1 cellular context compared by ENCODE assay signal in the genomic region with DNA sequence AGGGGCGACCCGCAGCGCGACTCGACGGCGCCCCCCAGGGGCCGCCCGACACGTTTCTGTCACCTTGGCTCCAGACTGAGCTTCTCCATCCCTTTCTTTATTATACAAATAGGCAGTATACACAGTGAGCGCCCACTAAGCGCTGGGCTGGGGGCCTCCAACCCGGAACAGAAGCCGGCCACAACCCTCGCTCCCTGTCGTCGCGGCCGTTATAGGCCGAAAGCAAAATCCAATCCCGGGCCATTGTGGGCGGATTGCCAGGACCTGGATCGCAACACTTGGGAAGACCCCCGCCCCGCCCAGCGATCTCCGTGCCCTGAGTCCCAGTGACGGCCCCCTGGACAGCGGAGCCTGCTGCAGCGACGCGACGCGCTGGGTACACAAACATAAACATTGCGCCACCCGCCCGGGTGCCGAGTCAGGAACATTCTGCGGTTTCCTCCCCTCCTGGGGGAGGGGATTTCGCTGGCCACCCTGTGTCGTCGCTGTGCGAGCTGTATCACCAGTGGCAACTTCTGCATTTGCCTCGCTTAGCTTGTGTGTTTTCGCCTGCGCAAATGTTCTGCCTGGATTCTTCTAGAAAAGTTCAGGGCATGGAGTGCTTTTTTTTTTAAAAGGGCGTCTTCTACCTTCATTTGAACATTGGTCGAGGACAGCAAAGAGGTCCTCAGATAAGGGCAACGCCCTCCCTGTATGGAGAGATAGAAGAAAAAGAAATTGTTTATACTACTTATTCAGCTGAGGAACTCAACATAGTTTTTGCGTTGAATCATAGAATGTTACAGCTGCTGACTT.
A peak's percentile ranks its signal among the peaks of the same experiment; 100 is the strongest.
TF ChIP-seq lines count a peak whose summit lies in the region.

No MANE protein-coding gene starts in this region.

TF ChIP-seq in K562, 482 proteins besides CTCF, POLR2A, EP300 and RAD21 (continued from another document and continues in another):
- TF ChIP-seq AFF1 (IDR thresholded peaks at IDR 0.05; ENCODE audit: low read depth in 1 of 2, partially characterized antibody in 2 of 2) (peak in 1 of 2 experiments; percentile 43), MAX (CRISPR knock-in tag; IDR thresholded peaks at IDR 0.05) (peak; percentile 79), ZBTB34 (CRISPR knock-in tag; IDR thresholded peaks at IDR 0.05) (no peak), GABPB2 (CRISPR knock-in tag; conservative IDR thresholded peaks at IDR 0.05) (no peak), SNRNP70 (optimal IDR thresholded peaks at IDR 0.05; ENCODE audit: low read depth, low read length) (no peak), SMARCA4 (IDR thresholded peaks at IDR 0.05) (peak; percentile 82), HDGF (IDR thresholded peaks at IDR 0.05) (no peak), MAFK (IDR thresholded peaks at IDR 0.05; ENCODE audit: low read length) (peak; percentile 66), SMC3 (conservative IDR thresholded peaks at IDR 0.05; ENCODE audit: insufficient read depth, low read depth, low read length) (no peak; the same call in 1 of the 2 replicates), SRSF7 (optimal IDR thresholded peaks at IDR 0.05; ENCODE audit: low read depth, low read length) (no peak), ZNF785 (CRISPR knock-in tag; IDR thresholded peaks at IDR 0.05) (no peak), DNMT1 (IDR thresholded peaks at IDR 0.05) (no peak), NFATC3 (IDR thresholded peaks at IDR 0.05) (no peak), TAF9B (IDR thresholded peaks at IDR 0.05; ENCODE audit: partially characterized antibody) (peak; percentile 67), ZNF23 (CRISPR knock-in tag; IDR thresholded peaks at IDR 0.05) (no peak), ZFP1 (CRISPR knock-in tag; IDR thresholded peaks at IDR 0.05) (no peak), ESRRA (IDR thresholded peaks at IDR 0.05; ENCODE audit: borderline replicate concordance, low read depth) (peak; percentile 95; the same call in 1 of the 2 replicates), ZNF551 (CRISPR knock-in tag; IDR thresholded peaks at IDR 0.05) (no peak), PTRF (tag; IDR thresholded peaks at IDR 0.05) (no peak), NFIX (CRISPR knock-in tag; IDR thresholded peaks at IDR 0.05; ENCODE audit: low read depth) (no peak), GTF2E2 (tag; IDR thresholded peaks at IDR 0.05) (0 out of 2 replicates have a peak, but pooled peaks have one; percentile 4), RBBP5 (IDR thresholded peaks at IDR 0.05; ENCODE audit: borderline replicate concordance, insufficient read depth, low read length, poor library complexity, severe bottlenecking) (peak; percentile 88)
- TF ChIP-seq, protein P1, sequence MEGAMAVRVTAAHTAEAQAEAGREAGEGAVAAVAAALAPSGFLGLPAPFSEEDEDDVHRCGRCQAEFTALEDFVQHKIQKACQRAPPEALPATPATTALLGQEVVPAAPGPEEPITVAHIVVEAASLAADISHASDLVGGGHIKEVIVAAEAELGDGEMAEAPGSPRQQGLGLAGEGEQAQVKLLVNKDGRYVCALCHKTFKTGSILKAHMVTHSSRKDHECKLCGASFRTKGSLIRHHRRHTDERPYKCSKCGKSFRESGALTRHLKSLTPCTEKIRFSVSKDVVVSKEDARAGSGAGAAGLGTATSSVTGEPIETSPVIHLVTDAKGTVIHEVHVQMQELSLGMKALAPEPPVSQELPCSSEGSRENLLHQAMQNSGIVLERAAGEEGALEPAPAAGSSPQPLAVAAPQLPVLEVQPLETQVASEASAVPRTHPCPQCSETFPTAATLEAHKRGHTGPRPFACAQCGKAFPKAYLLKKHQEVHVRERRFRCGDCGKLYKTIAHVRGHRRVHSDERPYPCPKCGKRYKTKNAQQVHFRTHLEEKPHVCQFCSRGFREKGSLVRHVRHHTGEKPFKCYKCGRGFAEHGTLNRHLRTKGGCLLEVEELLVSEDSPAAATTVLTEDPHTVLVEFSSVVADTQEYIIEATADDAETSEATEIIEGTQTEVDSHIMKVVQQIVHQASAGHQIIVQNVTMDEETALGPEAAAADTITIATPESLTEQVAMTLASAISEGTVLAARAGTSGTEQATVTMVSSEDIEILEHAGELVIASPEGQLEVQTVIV (CRISPR knock-in tag; IDR thresholded peaks at IDR 0.05; ENCODE audit: borderline replicate concordance), result no peak
- TF ChIP-seq, protein P2, sequence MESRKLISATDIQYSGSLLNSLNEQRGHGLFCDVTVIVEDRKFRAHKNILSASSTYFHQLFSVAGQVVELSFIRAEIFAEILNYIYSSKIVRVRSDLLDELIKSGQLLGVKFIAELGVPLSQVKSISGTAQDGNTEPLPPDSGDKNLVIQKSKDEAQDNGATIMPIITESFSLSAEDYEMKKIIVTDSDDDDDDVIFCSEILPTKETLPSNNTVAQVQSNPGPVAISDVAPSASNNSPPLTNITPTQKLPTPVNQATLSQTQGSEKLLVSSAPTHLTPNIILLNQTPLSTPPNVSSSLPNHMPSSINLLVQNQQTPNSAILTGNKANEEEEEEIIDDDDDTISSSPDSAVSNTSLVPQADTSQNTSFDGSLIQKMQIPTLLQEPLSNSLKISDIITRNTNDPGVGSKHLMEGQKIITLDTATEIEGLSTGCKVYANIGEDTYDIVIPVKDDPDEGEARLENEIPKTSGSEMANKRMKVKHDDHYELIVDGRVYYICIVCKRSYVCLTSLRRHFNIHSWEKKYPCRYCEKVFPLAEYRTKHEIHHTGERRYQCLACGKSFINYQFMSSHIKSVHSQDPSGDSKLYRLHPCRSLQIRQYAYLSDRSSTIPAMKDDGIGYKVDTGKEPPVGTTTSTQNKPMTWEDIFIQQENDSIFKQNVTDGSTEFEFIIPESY (CRISPR knock-in tag; IDR thresholded peaks at IDR 0.05), result no peak
- TF ChIP-seq, protein P3, sequence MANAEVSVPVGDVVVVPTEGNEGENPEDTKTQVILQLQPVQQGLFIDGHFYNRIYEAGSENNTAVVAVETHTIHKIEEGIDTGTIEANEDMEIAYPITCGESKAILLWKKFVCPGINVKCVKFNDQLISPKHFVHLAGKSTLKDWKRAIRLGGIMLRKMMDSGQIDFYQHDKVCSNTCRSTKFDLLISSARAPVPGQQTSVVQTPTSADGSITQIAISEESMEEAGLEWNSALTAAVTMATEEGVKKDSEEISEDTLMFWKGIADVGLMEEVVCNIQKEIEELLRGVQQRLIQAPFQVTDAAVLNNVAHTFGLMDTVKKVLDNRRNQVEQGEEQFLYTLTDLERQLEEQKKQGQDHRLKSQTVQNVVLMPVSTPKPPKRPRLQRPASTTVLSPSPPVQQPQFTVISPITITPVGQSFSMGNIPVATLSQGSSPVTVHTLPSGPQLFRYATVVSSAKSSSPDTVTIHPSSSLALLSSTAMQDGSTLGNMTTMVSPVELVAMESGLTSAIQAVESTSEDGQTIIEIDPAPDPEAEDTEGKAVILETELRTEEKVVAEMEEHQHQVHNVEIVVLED (CRISPR knock-in tag; IDR thresholded peaks at IDR 0.05), result 0 out of 2 replicates have a peak, but pooled peaks have one; percentile 6
- TF ChIP-seq, protein P4, sequence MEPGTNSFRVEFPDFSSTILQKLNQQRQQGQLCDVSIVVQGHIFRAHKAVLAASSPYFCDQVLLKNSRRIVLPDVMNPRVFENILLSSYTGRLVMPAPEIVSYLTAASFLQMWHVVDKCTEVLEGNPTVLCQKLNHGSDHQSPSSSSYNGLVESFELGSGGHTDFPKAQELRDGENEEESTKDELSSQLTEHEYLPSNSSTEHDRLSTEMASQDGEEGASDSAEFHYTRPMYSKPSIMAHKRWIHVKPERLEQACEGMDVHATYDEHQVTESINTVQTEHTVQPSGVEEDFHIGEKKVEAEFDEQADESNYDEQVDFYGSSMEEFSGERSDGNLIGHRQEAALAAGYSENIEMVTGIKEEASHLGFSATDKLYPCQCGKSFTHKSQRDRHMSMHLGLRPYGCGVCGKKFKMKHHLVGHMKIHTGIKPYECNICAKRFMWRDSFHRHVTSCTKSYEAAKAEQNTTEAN (CRISPR knock-in tag; IDR thresholded peaks at IDR 0.05), result peak; percentile 38; the same call in 1 of the 2 replicates
- TF ChIP-seq, protein P5, sequence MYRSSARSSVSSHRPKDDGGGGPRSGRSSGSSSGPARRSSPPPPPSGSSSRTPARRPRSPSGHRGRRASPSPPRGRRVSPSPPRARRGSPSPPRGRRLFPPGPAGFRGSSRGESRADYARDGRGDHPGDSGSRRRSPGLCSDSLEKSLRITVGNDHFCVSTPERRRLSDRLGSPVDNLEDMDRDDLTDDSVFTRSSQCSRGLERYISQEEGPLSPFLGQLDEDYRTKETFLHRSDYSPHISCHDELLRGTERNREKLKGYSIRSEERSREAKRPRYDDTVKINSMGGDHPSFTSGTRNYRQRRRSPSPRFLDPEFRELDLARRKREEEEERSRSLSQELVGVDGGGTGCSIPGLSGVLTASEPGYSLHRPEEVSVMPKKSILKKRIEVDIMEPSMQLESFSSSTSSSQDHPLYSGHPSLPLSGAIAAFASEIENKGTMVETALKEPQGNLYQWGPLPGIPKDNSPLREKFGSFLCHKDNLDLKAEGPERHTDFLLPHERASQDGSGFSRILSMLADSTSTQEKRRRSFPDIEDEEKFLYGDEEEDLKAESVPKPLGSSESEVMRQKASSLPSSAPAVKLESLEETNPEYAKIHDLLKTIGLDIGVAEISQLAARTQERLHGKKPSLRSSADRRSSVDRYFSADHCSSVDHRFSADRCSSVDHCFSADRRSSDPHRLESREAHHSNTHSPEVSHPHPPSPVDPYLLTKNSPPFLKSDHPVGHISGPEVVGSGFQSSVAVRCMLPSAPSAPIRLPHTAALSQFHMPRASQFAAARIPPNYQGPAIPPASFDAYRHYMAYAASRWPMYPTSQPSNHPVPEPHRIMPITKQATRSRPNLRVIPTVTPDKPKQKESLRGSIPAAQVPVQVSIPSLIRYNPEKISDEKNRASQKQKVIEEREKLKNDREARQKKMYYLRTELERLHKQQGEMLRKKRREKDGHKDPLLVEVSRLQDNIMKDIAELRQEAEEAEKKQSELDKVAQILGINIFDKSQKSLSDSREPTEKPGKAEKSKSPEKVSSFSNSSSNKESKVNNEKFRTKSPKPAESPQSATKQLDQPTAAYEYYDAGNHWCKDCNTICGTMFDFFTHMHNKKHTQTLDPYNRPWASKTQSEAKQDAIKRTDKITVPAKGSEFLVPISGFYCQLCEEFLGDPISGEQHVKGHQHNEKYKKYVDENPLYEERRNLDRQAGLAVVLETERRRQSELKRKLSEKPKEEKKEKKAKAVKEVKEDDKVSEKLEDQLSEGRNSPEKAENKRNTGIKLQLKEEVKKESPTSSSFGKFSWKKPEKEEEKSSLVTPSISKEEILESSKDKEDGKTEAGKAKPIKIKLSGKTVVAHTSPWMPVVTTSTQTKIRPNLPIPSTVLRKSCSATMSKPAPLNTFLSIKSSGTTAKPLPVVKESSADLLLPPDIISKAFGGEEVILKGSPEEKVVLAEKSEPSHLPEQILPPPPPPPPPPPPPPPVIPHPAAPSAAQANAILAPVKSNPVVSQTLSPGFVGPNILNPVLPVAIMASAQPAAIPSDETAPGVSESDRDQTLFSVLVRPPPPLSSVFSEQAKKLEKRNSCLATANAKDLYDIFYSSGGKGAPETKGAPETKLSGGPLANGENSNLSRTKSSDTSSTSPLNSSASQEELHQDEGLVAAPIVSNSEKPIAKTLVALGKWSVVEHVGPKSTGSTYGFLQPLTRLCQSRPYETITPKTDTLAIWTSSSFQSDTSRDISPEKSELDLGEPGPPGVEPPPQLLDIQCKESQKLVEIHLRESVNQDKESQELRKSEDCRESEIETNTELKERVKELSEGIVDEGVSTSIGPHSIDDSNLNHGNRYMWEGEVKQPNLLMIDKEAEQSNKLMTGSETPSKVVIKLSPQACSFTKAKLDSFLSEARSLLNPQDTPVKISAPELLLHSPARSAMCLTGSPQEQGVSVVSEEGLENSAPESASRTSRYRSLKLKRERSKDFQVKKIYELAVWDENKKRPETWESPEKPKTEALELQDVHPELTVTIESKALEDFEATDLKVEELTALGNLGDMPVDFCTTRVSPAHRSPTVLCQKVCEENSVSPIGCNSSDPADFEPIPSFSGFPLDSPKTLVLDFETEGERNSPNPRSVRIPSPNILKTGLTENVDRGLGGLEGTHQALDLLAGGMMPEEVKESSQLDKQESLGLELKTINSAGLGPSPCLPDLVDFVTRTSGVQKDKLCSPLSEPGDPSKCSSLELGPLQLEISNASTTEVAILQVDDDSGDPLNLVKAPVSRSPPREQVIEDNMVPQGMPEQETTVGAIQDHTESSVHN (IDR thresholded peaks at IDR 0.05; ENCODE audit: borderline replicate concordance in 1 of 2, low read depth in 1 of 2), result peak in 1 of 2 experiments; percentile 84; a peak in 2 of 4 replicates
